Comparison of ENCODE assay signal across 20 cellular contexts in genomic region chr16:10612649-10613179, GRCh38. TPM values are rescaled to one million over a fixed set of nuclear protein-coding genes. Genes with fewer than 3 reads are reported as not detected.
DNase-seq lines count a peak whose midpoint lies in the region; ATAC-seq, FAIRE-seq and TF ChIP-seq lines count a peak whose summit lies in the region.
"Had no signal": no experiment of that assay in that cellular context is flagged by ENCODE, and none has a peak within 500 bp of the region (broad histone marks: within the 10 kb centered on the region; RNA-seq: fewer than 3 reads in every experiment).

No MANE protein-coding gene starts in this region.

- no peak overlapping the region for H3K4me2 ChIP-seq in H1 (ENCODE audit: insufficient read depth in 1 of 2, low read depth in 2 of 2, low read length in 2 of 2)

- POLR2A ChIA-PET in H1 (lab: Charles Lee; ENCODE audit: partially characterized antibody) = no interaction called here

- peaks cover 18 to 43% of the 10 kb centered on the region in 2 donors for H3K4me1 Mint-ChIP-seq in stimulated activated naive B cell treated with anti-CD40 and anti-IgM and Interleukin-4, amounts not matched to agents 10 μg/mL and 1 μg/mL and 100 μg/mL, for 72 hours

- no peak overlapping the region for H4K5ac ChIP-seq in H1 (ENCODE audit: insufficient read length, low read depth, low read length)

- no peak for TF ChIP-seq RAD21 in H1 (IDR thresholded peaks at IDR 0.05 in 1 of 2, conservative IDR thresholded peaks at IDR 0.05 in 1 of 2; ENCODE audit: low read depth in 2 of 2, low read length in 2 of 2)

- no peak for FAIRE-seq in H1 (lab: Jason Lieb, UNC)
- FAIRE-seq: RCC 7860 had no signal

- no peak overlapping the region for H3K9ac ChIP-seq in H1 (replicated peaks in 1 of 4; ENCODE audit: extremely low read depth in 1 of 4, low read depth in 3 of 4, low read length in 3 of 4)

- no peaks in the 10 kb centered on the region for H3K79me1 ChIP-seq in H1 (ENCODE audit: low read depth, low read length)

- no peak overlapping the region for H3K56ac ChIP-seq in H1 (replicated peaks; ENCODE audit: insufficient read length, low read depth, low read length)

- H3K4me3 Mint-ChIP-seq in stimulated activated naive B cell treated with anti-CD40 and anti-IgM and Interleukin-4, amounts not matched to agents 10 μg/mL and 1 μg/mL and 100 μg/mL, for 72 hours = no peak overlapping the region

- no peak overlapping the region for H2AFZ ChIP-seq in H1 (ENCODE audit: low read length)

- WGBS in H1 (ENCODE audit: extremely low coverage in 1 of 2, insufficient coverage in 1 of 2, insufficient read length in 1 of 2, insufficient replicate concordance in 2 of 2, low coverage in 1 of 2, low lambda C conversion rate in 2 of 2, missing lambda C conversion rate in 1 of 2), 2 experiments = 71% methylated on average over 4 of the region's 6 CpGs; no CpG with 5 or more reads in 1 of the 2 experiments
- 12% methylated on average over 3 of the region's 6 CpGs for whole genome bisulfite sequencing in right lobe of liver (ENCODE audit: insufficient coverage, low coverage, low lambda C conversion rate, missing lambda C conversion rate)

- H2AK5ac ChIP-seq in H1 (ENCODE audit: low read depth, low read length) = no peak overlapping the region

- no peak for TF ChIP-seq CTCF in H1 (IDR thresholded peaks at IDR 0.05; ENCODE audit: control extremely low read depth in 1 of 3, insufficient read depth in 1 of 3, low read depth in 1 of 3, low read length in 3 of 3)
- TF ChIP-seq CTCF in right lobe of liver (IDR thresholded peaks at IDR 0.05) = no peak

- peak; percentile 44 to 63 for DNase-seq in NCI-H524 (lab: John Stamatoyannopoulos, UW)
- no peak for DNase-seq in H1 (ENCODE audit: low read depth in 1 of 2, low spot score in 2 of 2)
- DNase-seq in right lobe of liver = peak in 1 of 3 donors; percentile 71
- no peak for DNase-seq in stimulated activated naive B cell treated with anti-CD40 and anti-IgM and Interleukin-4, amounts not matched to agents 10 μg/mL and 1 μg/mL and 100 μg/mL, for 72 hours
- no peak for DNase-seq in NCI-H1694 (lab: John Stamatoyannopoulos, UW)
- no peak for DNase-seq in effector CD8-positive, alpha-beta T cell (lab: John Stamatoyannopoulos, UW)
- DNase-seq in amniotic stem cell (lab: John Stamatoyannopoulos, UW) = no peak
- DNase-seq: EL, GF-D8, MM.1S, NCI-H1048, NCI-H1436 treated with DMSO at 0.1 percent for 48 hours, NCI-H2029, NCI-H226, NCI-H510A treated with DMSO at 0.1 percent for 48 hours, OCI-M1 had no signal

- no peak overlapping the region for H2BK120ac ChIP-seq in H1 (replicated peaks; ENCODE audit: low read depth, low read length)

- H2BK15ac ChIP-seq in H1 (ENCODE audit: low read length) = peak overlapping the region; percentile 36; the same call in 1 of the 2 replicates

- no peaks in the 10 kb centered on the region; the same call in 1 of the 2 replicates for H3K23me2 ChIP-seq in H1 (ENCODE audit: low read depth, low read length)

- H3K4me3 ChIP-seq in H1 (ENCODE audit: extremely low read depth in 1 of 4, insufficient read depth in 2 of 4, low read depth in 3 of 4, low read length in 4 of 4) = no peak overlapping the region
- H3K4me3 ChIP-seq in right lobe of liver = no peak overlapping the region
- H3K4me3 ChIP-seq: SJSA1 had no signal

- H3K9me3 ChIP-seq in H1 (ENCODE audit: insufficient read depth in 2 of 2, low read depth in 1 of 2, low read length in 1 of 2) = no peaks in the 10 kb centered on the region
- no peaks in the 10 kb centered on the region for H3K9me3 ChIP-seq in right lobe of liver
- H3K9me3 ChIP-seq: SJSA1 had no signal

- H3K36me3 ChIP-seq in H1 (ENCODE audit: control insufficient read depth in 2 of 4, insufficient read depth in 4 of 4, low read length in 3 of 4) = no peaks in the 10 kb centered on the region; a peak in 1 of 8 replicates
- no peaks in the 10 kb centered on the region for H3K36me3 ChIP-seq in right lobe of liver
- H3K36me3 ChIP-seq: SJSA1 had no signal

- H3K27ac ChIP-seq in H1 (ENCODE audit: low read depth, low read length) = no peak overlapping the region
- no peak overlapping the region for H3K27ac ChIP-seq in right lobe of liver
- H3K27ac ChIP-seq: C4-2B, SJSA1 had no signal

- H4K20me1 ChIP-seq in H1 (replicated peaks in 1 of 2; ENCODE audit: control insufficient read depth in 1 of 2, insufficient read depth in 2 of 2, low read length in 2 of 2) = no peaks in the 10 kb centered on the region

- H3K4ac ChIP-seq in H1 (replicated peaks; ENCODE audit: insufficient read length, low read depth, low read length) = no peak overlapping the region

- H3K4me1 ChIP-seq in H1 (replicated peaks in 1 of 4; ENCODE audit: control insufficient read depth in 3 of 4, insufficient read depth in 4 of 4, low read length in 3 of 4) = peaks cover 7 to 16% (median 13%) of the 10 kb centered on the region in 4 experiments
- peaks cover 0 to 19% (median 0%) of the 10 kb centered on the region in 4 donors for H3K4me1 ChIP-seq in right lobe of liver
- H3K4me1 ChIP-seq: SJSA1 had no signal

- peak; percentile 44 to 74 (median 59) for ATAC-seq in right lobe of liver
- ATAC-seq in stimulated activated naive B cell treated with anti-CD40 and anti-IgM and Interleukin-4, amounts not matched to agents 10 μg/mL and 1 μg/mL and 100 μg/mL, for 72 hours (replicated peaks) = no peak
- ATAC-seq: Right ventricle myocardium inferior had no signal

- H3K27me3 ChIP-seq in H1 (replicated peaks in 1 of 4; ENCODE audit: control insufficient read depth in 3 of 4, extremely low read depth in 1 of 4, insufficient read depth in 3 of 4, low read length in 3 of 4) = 0 out of 7 replicates have a peak, but pooled peaks cover 0 to under 1% (median 0%) of the 10 kb centered on the region in 4 experiments
- no peaks in the 10 kb centered on the region for H3K27me3 ChIP-seq in right lobe of liver
- H3K27me3 ChIP-seq: SJSA1 had no signal

- peaks cover 0 to 7% of the 10 kb centered on the region in 2 donors for H3K27me3 Mint-ChIP-seq in stimulated activated naive B cell treated with anti-CD40 and anti-IgM and Interleukin-4, amounts not matched to agents 10 μg/mL and 1 μg/mL and 100 μg/mL, for 72 hours

- H3K27ac Mint-ChIP-seq in stimulated activated naive B cell treated with anti-CD40 and anti-IgM and Interleukin-4, amounts not matched to agents 10 μg/mL and 1 μg/mL and 100 μg/mL, for 72 hours = peak overlapping the region; percentile 20

- no peak overlapping the region for H3K23ac ChIP-seq in H1 (ENCODE audit: insufficient read length)

- intact Hi-C loops in right lobe of liver (cut with DNase I) = no loop called here

- TF ChIP-seq POLR2A in H1 (IDR thresholded peaks at IDR 0.05; ENCODE audit: control extremely low read depth in 1 of 2, low read depth in 2 of 2, low read length in 2 of 2) (no peak), right lobe of liver (IDR thresholded peaks at IDR 0.05) (no peak)

- H4K91ac ChIP-seq in H1 (replicated peaks; ENCODE audit: insufficient read length, low read length) = no peak overlapping the region

- no peaks in the 10 kb centered on the region for H3K9me3 Mint-ChIP-seq in stimulated activated naive B cell treated with anti-CD40 and anti-IgM and Interleukin-4, amounts not matched to agents 10 μg/mL and 1 μg/mL and 100 μg/mL, for 72 hours

- no peak overlapping the region for H3K14ac ChIP-seq in H1 (ENCODE audit: insufficient read length)

- H2BK20ac ChIP-seq in H1 (ENCODE audit: low read length) = no peak overlapping the region

- no peak overlapping the region for H2BK12ac ChIP-seq in H1 (ENCODE audit: low read depth, low read length)

- no peak overlapping the region for H3K18ac ChIP-seq in H1 (ENCODE audit: extremely low read depth, low read length)

- CTCF ChIA-PET in H1 (lab: Charles Lee; ENCODE audit: partially characterized antibody) = interaction anchor here (1.1 to 1.2 kb wide), 2 partner anchors 18 to 306 kb away, joined by 3 read pairs; no protein-coding TSS in a partner anchor

- H2BK5ac ChIP-seq in H1 (ENCODE audit: low read depth, low read length) = no peak overlapping the region

- no peaks in the 10 kb centered on the region for H3K36me3 Mint-ChIP-seq in stimulated activated naive B cell treated with anti-CD40 and anti-IgM and Interleukin-4, amounts not matched to agents 10 μg/mL and 1 μg/mL and 100 μg/mL, for 72 hours

- no peak overlapping the region; the same call in 1 of the 2 replicates for H4K8ac ChIP-seq in H1 (ENCODE audit: extremely low read depth, insufficient read depth, low read length)

- no peaks in the 10 kb centered on the region for H3K79me2 ChIP-seq in H1 (ENCODE audit: control insufficient read depth in 1 of 2, insufficient read depth in 2 of 2, low read length in 2 of 2)

- TF ChIP-seq EP300 in H1 (IDR thresholded peaks at IDR 0.05; ENCODE audit: borderline replicate concordance in 1 of 2, low read depth in 2 of 2, low read length in 2 of 2) = no peak

TF ChIP-seq in H1, 55 proteins besides CTCF, POLR2A, EP300 and RAD21 (continues in another document):
- TF ChIP-seq BRCA1 (IDR thresholded peaks at IDR 0.05; ENCODE audit: low read depth, low read length) (no peak), EZH2 (IDR thresholded peaks at IDR 0.05; ENCODE audit: low read depth, low read length, severe bottlenecking) (no peak), KDM1A (IDR thresholded peaks at IDR 0.05; ENCODE audit: borderline replicate concordance, low read length) (no peak), CEBPB (IDR thresholded peaks at IDR 0.05; ENCODE audit: low read depth, low read length) (no peak), PHF8 (conservative IDR thresholded peaks at IDR 0.05; ENCODE audit: low read depth, low read length) (no peak), SP2 (IDR thresholded peaks at IDR 0.05; ENCODE audit: low read length) (no peak), TBP (IDR thresholded peaks at IDR 0.05; ENCODE audit: low read depth, low read length) (no peak), TAF7 (optimal IDR thresholded peaks at IDR 0.05; ENCODE audit: borderline replicate concordance, low read depth, low read length) (no peak), ZNF274 (IDR thresholded peaks at IDR 0.05; ENCODE audit: borderline replicate concordance, extremely low read depth, low read length) (no peak), EGR1 (IDR thresholded peaks at IDR 0.05; ENCODE audit: borderline replicate concordance, low read depth, low read length) (no peak), SUZ12 (IDR thresholded peaks at IDR 0.05; ENCODE audit: low read length) (no peak), TEAD4 (IDR thresholded peaks at IDR 0.05; ENCODE audit: low read depth, low read length) (no peak), RXRA (IDR thresholded peaks at IDR 0.05; ENCODE audit: insufficient read depth, low read depth, low read length) (no peak)

RNA-seq across cellular contexts. Expression of gene EMP2, which starts 32.3 kb away (rescaled TPM):
- total RNA-seq in H1 (2021; fragmentation: NEBNext Ultra II Directional; extraction: Animal tissue kit (Norgen Biotek cat#: 25700)) = 21.8 and 22.6 TPM in 2 replicates
- 13.5 and 23.3 TPM in 2 replicates for polyA plus RNA-seq in H1 (2011; rRNA removed)
- polyA plus RNA-seq in H1 (2011; cell fraction: cytosol; rRNA removed) = 8.8 TPM
- polyA plus RNA-seq in H1 (2011; cell fraction: nucleus; rRNA removed) = 17.4 TPM
- polyA plus RNA-seq in H1 (2012, experiment 1 of 2) = 18.9 to 24.7 TPM (median 22.2 TPM) in 4 replicates
- polyA plus RNA-seq in H1 (2012, experiment 2 of 2) = 13.7 TPM
- 22.0 TPM for polyA plus RNA-seq in H1 (2013, experiment 1 of 2)
- polyA plus RNA-seq in H1 (2013, experiment 2 of 2) = 23.3 TPM
- 36.1 and 42.7 TPM in 2 replicates for polyA minus RNA-seq in H1 (2011; rRNA and poly(A)+ RNA removed)
- 13.1 TPM for polyA minus RNA-seq in H1 (2011; cell fraction: cytosol; rRNA and poly(A)+ RNA removed)
- polyA minus RNA-seq in H1 (2011; cell fraction: nucleus; rRNA and poly(A)+ RNA removed) = 8.5 TPM
- total RNA-seq in right lobe of liver = 10 to 100 TPM; 38.5 to 95.6 (median 58.4) TPM

Comparison
In these comparisons a context has a peak if more than half of its experiments do, and no peak if none do; other contexts are left out.
1. DNase-seq: peak in NCI-H524 (2 of 2); none in H1 (0 of 2), stimulated activated naive B cell treated with anti-CD40 and anti-IgM and Interleukin-4, amounts not matched to agents 10 μg/mL and 1 μg/mL and 100 μg/mL, for 72 hours (single experiment), NCI-H1694 (single experiment), effector CD8-positive, alpha-beta T cell (single experiment) and amniotic stem cell (single experiment).
2. ATAC-seq: peak in right lobe of liver (4 of 4); none in stimulated activated naive B cell treated with anti-CD40 and anti-IgM and Interleukin-4, amounts not matched to agents 10 μg/mL and 1 μg/mL and 100 μg/mL, for 72 hours (0 of 2).